ENCODE assay signal across 24 cellular contexts in genomic region chr16:9941245-9941644, GRCh38.
DNase-seq lines count a peak whose midpoint lies in the region; ATAC-seq, FAIRE-seq and TF ChIP-seq lines count a peak whose summit lies in the region.
"Had no signal": no experiment of that assay in that cellular context is flagged by ENCODE, and none has a peak within 500 bp of the region (broad histone marks: within the 10 kb centered on the region; RNA-seq: fewer than 3 reads in every experiment).

No MANE protein-coding gene starts in this region.

- in situ Hi-C loops in K562 (cut with MboI) = no loop called here

- CTCF ChIA-PET in K562 (lab: Yijun Ruan, JAX; ENCODE audit: low intra/inter-chr PET ratio) = interaction anchor here (0.6 kb wide), 1 partner anchor 306 kb away, joined by 3 read pairs; no protein-coding TSS in a partner anchor

- H3K9ac ChIP-seq in K562 (ENCODE audit: insufficient read depth in 1 of 2, low read depth in 2 of 2, low read length in 2 of 2) = no peak overlapping the region
- H3K9ac ChIP-seq: BLaER1 had no signal

- H3K79me2 ChIP-seq in K562 (ENCODE audit: control insufficient read depth, insufficient read depth, low read length) = no peaks in the 10 kb centered on the region

- POLR2A ChIA-PET in K562 (lab: Yijun Ruan, JAX) = interaction anchor here (0.6 kb wide), 1 partner anchor 13 kb away, joined by 3 read pairs; no protein-coding TSS in a partner anchor

- WGBS in K562 (ENCODE audit: insufficient coverage, low coverage, missing lambda C conversion rate) = 4% methylated on average over 3 of the region's 3 CpGs

- no peak overlapping the region for H3K4me3 ChIP-seq in K562
- H3K4me3 ChIP-seq: A549, BLaER1 had no signal

- H3K4me2 ChIP-seq in K562 (ENCODE audit: insufficient read depth, low read length) = no peak overlapping the region
- H3K4me2 ChIP-seq: A549, BLaER1 had no signal

- no peak for TF ChIP-seq POLR2A in K562 (conservative IDR thresholded peaks at IDR 0.05)

- H3K9me3 ChIP-seq in K562 (replicated peaks; ENCODE audit: control insufficient read depth, insufficient read depth, low read depth, low read length) = no peaks in the 10 kb centered on the region
- H3K9me3 ChIP-seq: A549, BE2C, BLaER1 had no signal

- BruUV-seq in K562 (replicated peaks; lab: Mats Ljungman, UMichigan) = no TSS peak

- no peaks in the 10 kb centered on the region; the same call in 1 of the 2 replicates for H4K20me1 ChIP-seq in K562 (replicated peaks; ENCODE audit: control insufficient read depth, insufficient read depth, low read length)
- H4K20me1 ChIP-seq: BLaER1 had no signal

- no peaks in the 10 kb centered on the region for H3K4me1 ChIP-seq in K562 (replicated peaks in 1 of 2; ENCODE audit: control insufficient read depth in 2 of 2, insufficient read depth in 2 of 2, low read length in 2 of 2)
- H3K4me1 ChIP-seq: A549, BE2C, BLaER1 had no signal

- H3K27me3 ChIP-seq in K562 (ENCODE audit: control insufficient read depth in 2 of 2, insufficient read depth in 2 of 2, low read length in 2 of 2) = peaks cover 3 to 6% of the 10 kb centered on the region in 2 experiments; a peak in 2 of 5 replicates
- H3K27me3 ChIP-seq: BE2C, BLaER1 had no signal

- TF ChIP-seq CTCF in K562 (IDR thresholded peaks at IDR 0.05 in 2 of 3, conservative IDR thresholded peaks at IDR 0.05 in 1 of 3; ENCODE audit: insufficient read depth in 2 of 3, low read depth in 1 of 3, low read length in 3 of 3) = no peak

- DNase-seq in DMS 273 (lab: John Stamatoyannopoulos, UW; ENCODE audit: unreplicated experiment) = peak; percentile 21
- DNase-seq in DMS 273 treated with DMSO at 0.1 percent for 48 hours (lab: John Stamatoyannopoulos, UW) = no peak
- DNase-seq in NCI-H82 (lab: John Stamatoyannopoulos, UW) = peak; percentile 34
- DNase-seq in NCI-H82 treated with DMSO at 0.1 percent for 48 hours (lab: John Stamatoyannopoulos, UW; ENCODE audit: unreplicated experiment) = no peak
- DNase-seq in K562 (ENCODE audit: extremely low read depth in 1 of 4, low spot score in 3 of 4) = no peak
- DNase-seq in AG20443 (ENCODE audit: low spot score) = no peak
- DNase-seq: BE2C; CD4-positive, alpha-beta memory T cell; CD4-positive, CD25-positive, alpha-beta regulatory T cell; CD8-positive, alpha-beta memory T cell; COR-L47; DMS153; DMS53; DMS79; DND-41; EL; GF-D8 had no signal

- H3K9me1 ChIP-seq in K562 (ENCODE audit: control insufficient read depth, insufficient read depth, low read length) = no peaks in the 10 kb centered on the region

- no peak for FAIRE-seq in K562 (lab: Jason Lieb, UNC)
- FAIRE-seq: A549, G401.6, GM12891, GM19239 had no signal

- no peak overlapping the region for H2AFZ ChIP-seq in K562 (ENCODE audit: low read depth, low read length)

- no peak overlapping the region for H3K27ac ChIP-seq in K562 (ENCODE audit: extremely low read depth, low read depth, low read length)
- H3K27ac ChIP-seq: 22Rv1, A549, BLaER1 had no signal

- no peak for TF ChIP-seq EP300 in K562 (IDR thresholded peaks at IDR 0.05; ENCODE audit: low read length)

- intact Hi-C loops in K562 (cut with micrococcal nuclease) = no loop called here

- TF ChIP-seq RAD21 in K562 (CRISPR knock-in tag; conservative IDR thresholded peaks at IDR 0.05 in 1 of 2, IDR thresholded peaks at IDR 0.05 in 1 of 2) = no peak

- ATAC-seq in K562 = no peak
- ATAC-seq in GM21367 (IDR thresholded peaks at IDR 0.05; ENCODE audit: unreplicated experiment) = no peak
- ATAC-seq: A549 had no signal

- H3K36me3 ChIP-seq in K562 (ENCODE audit: control insufficient read depth, insufficient read depth, low read length) = no peaks in the 10 kb centered on the region
- H3K36me3 ChIP-seq: BE2C, BLaER1 had no signal

TF ChIP-seq in K562, 482 proteins besides CTCF, POLR2A, EP300 and RAD21:
- TF ChIP-seq, protein P1, sequence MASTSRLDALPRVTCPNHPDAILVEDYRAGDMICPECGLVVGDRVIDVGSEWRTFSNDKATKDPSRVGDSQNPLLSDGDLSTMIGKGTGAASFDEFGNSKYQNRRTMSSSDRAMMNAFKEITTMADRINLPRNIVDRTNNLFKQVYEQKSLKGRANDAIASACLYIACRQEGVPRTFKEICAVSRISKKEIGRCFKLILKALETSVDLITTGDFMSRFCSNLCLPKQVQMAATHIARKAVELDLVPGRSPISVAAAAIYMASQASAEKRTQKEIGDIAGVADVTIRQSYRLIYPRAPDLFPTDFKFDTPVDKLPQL (IDR thresholded peaks at IDR 0.05; ENCODE audit: extremely low read depth, insufficient read length) = no peak
- no peak for TF ChIP-seq CHCHD3 (CRISPR knock-in tag; IDR thresholded peaks at IDR 0.05)
- TF ChIP-seq NFIC (IDR thresholded peaks at IDR 0.05) = peak; percentile 77

Comparison
In these comparisons a context has a peak if more than half of its experiments do, and no peak if none do; other contexts are left out.
1. DNase-seq: peak in DMS 273 (single experiment) and NCI-H82 (single experiment); none in DMS 273 treated with DMSO at 0.1 percent for 48 hours (single experiment), NCI-H82 treated with DMSO at 0.1 percent for 48 hours (single experiment), K562 (0 of 4) and AG20443 (single experiment).